ENCODE assay signal across 8 cellular contexts in the genomic region with DNA sequence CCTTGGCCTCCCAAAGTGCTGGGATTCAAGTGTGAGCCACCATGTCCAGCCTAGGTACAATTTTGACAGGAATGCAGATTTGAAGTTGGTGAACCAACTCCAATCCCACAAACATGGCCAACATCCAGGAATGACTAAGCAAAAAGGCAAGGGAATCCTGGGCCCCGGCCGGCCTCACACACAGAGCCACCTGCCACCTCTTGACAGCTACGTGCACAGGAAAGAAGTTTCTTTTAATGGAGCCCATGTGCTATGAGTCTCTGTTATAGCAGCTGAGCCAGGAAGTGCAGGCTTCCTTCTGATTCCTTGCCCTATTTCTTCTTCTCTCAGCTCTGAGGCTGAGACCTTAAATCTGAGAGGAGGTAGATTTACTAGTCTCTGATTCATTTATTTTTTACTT. TPM values are rescaled to one million over a fixed set of nuclear protein-coding genes. Genes with fewer than 3 reads are reported as not detected.
DNase-seq lines count a peak whose midpoint lies in the region; ATAC-seq, FAIRE-seq and TF ChIP-seq lines count a peak whose summit lies in the region.

No MANE protein-coding gene starts in this region.

- peak overlapping the region; percentile 70 for H3K27ac Mint-ChIP-seq in activated T-helper 17 cell treated with anti-CD3 and anti-CD28 coated beads, Interleukin-2, amount 50 U/mL, for 72 hours
- no peak overlapping the region for H3K27ac Mint-ChIP-seq in activated CD4-positive, alpha-beta memory T cell treated with anti-CD3 and anti-CD28 coated beads for 36 hours

- H3K4me3 Mint-ChIP-seq in activated T-helper 17 cell treated with anti-CD3 and anti-CD28 coated beads, Interleukin-2, amount 50 U/mL, for 72 hours: peak overlapping the region; percentile 35
- H3K4me3 Mint-ChIP-seq in activated CD4-positive, alpha-beta memory T cell treated with anti-CD3 and anti-CD28 coated beads for 36 hours: no peak overlapping the region

- intact Hi-C loops in activated CD4-positive, alpha-beta memory T cell treated with anti-CD3 and anti-CD28 coated beads for 36 hours (cut with micrococcal nuclease): no loop called here

- ATAC-seq in HG03066 (IDR thresholded peaks at IDR 0.05; ENCODE audit: low read depth, unreplicated experiment): peak; percentile 14
- ATAC-seq in activated T-helper 17 cell treated with anti-CD3 and anti-CD28 coated beads, Interleukin-2, amount 50 U/mL, for 72 hours (replicated peaks): no peak

- no peak overlapping the region for H2AFZ ChIP-seq in keratinocyte (ENCODE audit: control insufficient read depth, low read length)

- dilution Hi-C loops in keratinocyte (cut with MboI; ENCODE audit: extremely low pct_ligation_motif_present, low sequenced_read_pairs): no loop called here

- CTCF ChIA-PET in activated CD4-positive, alpha-beta memory T cell treated with anti-CD3 and anti-CD28 coated beads for 36 hours (lab: Charles Lee): interaction anchor here (1.1 kb wide), 1 partner anchor 173 kb away, joined by 3 read pairs; no protein-coding TSS in a partner anchor
- CTCF ChIA-PET in GM10248 (lab: Yijun Ruan, JAX): interaction anchor here (1.2 to 1.6 kb wide), 3 partner anchors 44 to 223 kb away, joined by 3 to 5 read pairs (median 5); no protein-coding TSS in a partner anchor

- peaks cover 6% of the 10 kb centered on the region for H3K4me1 Mint-ChIP-seq in activated T-helper 17 cell treated with anti-CD3 and anti-CD28 coated beads, Interleukin-2, amount 50 U/mL, for 72 hours
- peaks cover 6% of the 10 kb centered on the region for H3K4me1 Mint-ChIP-seq in activated CD4-positive, alpha-beta memory T cell treated with anti-CD3 and anti-CD28 coated beads for 36 hours (ENCODE audit: low read depth)

- H3K4me1 ChIP-seq in keratinocyte (ENCODE audit: control insufficient read depth, extremely low read depth, insufficient read depth, low read length): peaks cover 48% of the 10 kb centered on the region

- peak; percentile 44 for FAIRE-seq in keratinocyte (lab: Jason Lieb, UNC)

- H3K27me3 Mint-ChIP-seq in activated T-helper 17 cell treated with anti-CD3 and anti-CD28 coated beads, Interleukin-2, amount 50 U/mL, for 72 hours: no peaks in the 10 kb centered on the region
- H3K27me3 Mint-ChIP-seq in activated CD4-positive, alpha-beta memory T cell treated with anti-CD3 and anti-CD28 coated beads for 36 hours: peaks cover 5% of the 10 kb centered on the region

- no peaks in the 10 kb centered on the region for H3K36me3 Mint-ChIP-seq in activated T-helper 17 cell treated with anti-CD3 and anti-CD28 coated beads, Interleukin-2, amount 50 U/mL, for 72 hours (ENCODE audit: low read depth)
- no peaks in the 10 kb centered on the region for H3K36me3 Mint-ChIP-seq in activated CD4-positive, alpha-beta memory T cell treated with anti-CD3 and anti-CD28 coated beads for 36 hours

- DNase-seq in COLO668 (lab: John Stamatoyannopoulos, UW; ENCODE audit: unreplicated experiment) (peak; percentile 8), keratinocyte (ENCODE audit: low read depth, low spot score) (no peak), GM10248 (ENCODE audit: extremely low spot score) (no peak), islet precursor cell (no peak), CD1c-positive myeloid dendritic cell (ENCODE audit: extremely low spot score) (no peak)
- no peak for DNase-seq in activated CD4-positive, alpha-beta memory T cell treated with anti-CD3 and anti-CD28 coated beads for 36 hours

- POLR2A ChIA-PET in activated CD4-positive, alpha-beta memory T cell treated with anti-CD3 and anti-CD28 coated beads for 36 hours (lab: Charles Lee): interaction anchor here (1.0 kb wide), 1 partner anchor 88 kb away, joined by 3 read pairs; no protein-coding TSS in a partner anchor
- POLR2A ChIA-PET in GM10248 (lab: Yijun Ruan, JAX): no interaction called here

- peaks cover 20% of the 10 kb centered on the region for H3K9me1 ChIP-seq in keratinocyte (ENCODE audit: control insufficient read depth, extremely low read depth, insufficient read depth, low read length)

- H3K27ac ChIP-seq in keratinocyte (ENCODE audit: control insufficient read depth, insufficient read depth, low read length): peak overlapping the region; percentile 70

- no peaks in the 10 kb centered on the region for H3K27me3 ChIP-seq in keratinocyte (ENCODE audit: control insufficient read depth, extremely low read depth, insufficient read depth, low read length)

- H3K36me3 ChIP-seq in keratinocyte (ENCODE audit: control insufficient read depth in 2 of 2, extremely low read depth in 1 of 2, insufficient read depth in 2 of 2, low read length in 2 of 2): peaks cover 29 to 55% of the 10 kb centered on the region in 2 experiments

- peak overlapping the region; percentile 55 for H3K4me2 ChIP-seq in keratinocyte (ENCODE audit: control insufficient read depth, extremely low read depth, insufficient read depth, low read depth, low read length)

- H3K4me3 ChIP-seq in keratinocyte (ENCODE audit: control insufficient read depth in 2 of 3, extremely low read depth in 1 of 3, insufficient read depth in 2 of 3, low read depth in 1 of 3, low read length in 3 of 3): no peak overlapping the region

- H3K79me2 ChIP-seq in keratinocyte (ENCODE audit: control insufficient read depth, insufficient read depth, low read length): peaks cover 54% of the 10 kb centered on the region

- TF ChIP-seq CTCF in keratinocyte (optimal IDR thresholded peaks at IDR 0.05 in 1 of 3, IDR thresholded peaks at IDR 0.05 in 1 of 3, conservative IDR thresholded peaks at IDR 0.05 in 1 of 3; ENCODE audit: extremely low read depth in 1 of 3, insufficient read depth in 2 of 3, low read length in 3 of 3) (no peak), GM10248 (IDR thresholded peaks at IDR 0.05; ENCODE audit: control extremely low read depth, extremely low read depth, low read depth, missing control alignments) (no peak)

- no peaks in the 10 kb centered on the region for H3K9me3 Mint-ChIP-seq in activated T-helper 17 cell treated with anti-CD3 and anti-CD28 coated beads, Interleukin-2, amount 50 U/mL, for 72 hours
- H3K9me3 Mint-ChIP-seq in activated CD4-positive, alpha-beta memory T cell treated with anti-CD3 and anti-CD28 coated beads for 36 hours: no peaks in the 10 kb centered on the region

- no peaks in the 10 kb centered on the region for H3K9me3 ChIP-seq in keratinocyte (ENCODE audit: control insufficient read depth, low read depth, low read length)

- H3K9ac ChIP-seq in keratinocyte (ENCODE audit: control insufficient read depth, extremely low read depth, insufficient read depth, low read length): peak overlapping the region; percentile 42

- H4K20me1 ChIP-seq in keratinocyte (ENCODE audit: control insufficient read depth, extremely low read depth, insufficient read depth, low read length): peaks cover 35% of the 10 kb centered on the region

RNA-seq across cellular contexts. Expression of a gene that starts 8.8 kb away (rescaled TPM):
- not detected for total RNA-seq in activated T-helper 17 cell treated with anti-CD3 and anti-CD28 coated beads, Interleukin-2, amount 50 U/mL, for 72 hours
- polyA plus RNA-seq in keratinocyte: 240 to 475 TPM (median 311 TPM) in 3 replicates
- polyA plus RNA-seq in keratinocyte (2011; ENCODE audit: low read depth): 136 TPM
- polyA plus RNA-seq in keratinocyte (2011; cell fraction: cytosol; rRNA removed): 340 and 375 TPM in 2 replicates
- 382 and 436 TPM in 2 replicates for polyA plus RNA-seq in keratinocyte (2011; cell fraction: nucleus; rRNA removed)
- polyA plus RNA-seq in keratinocyte (2012; ENCODE audit: low replicate concordance): 345 and 384 TPM in 2 replicates
- 209 to 387 TPM (median 321 TPM) in 3 replicates for polyA minus RNA-seq in keratinocyte
- 242 TPM for polyA minus RNA-seq in keratinocyte (2011; cell fraction: cytosol; rRNA and poly(A)+ RNA removed)
- 106 and 129 TPM in 2 replicates for polyA minus RNA-seq in keratinocyte (2011; cell fraction: nucleus; rRNA and poly(A)+ RNA removed)
- total RNA-seq in activated CD4-positive, alpha-beta memory T cell treated with anti-CD3 and anti-CD28 coated beads for 36 hours: not detected

RNA-seq across cellular contexts. Expression of a gene that starts 46.3 kb away (rescaled TPM):
- under 1 TPM; 0.19 to 0.85 TPM for total RNA-seq in activated T-helper 17 cell treated with anti-CD3 and anti-CD28 coated beads, Interleukin-2, amount 50 U/mL, for 72 hours
- polyA plus RNA-seq in keratinocyte: 0.05 to 0.09 TPM (median 0.07 TPM) in 3 replicates
- 0.06 TPM for polyA plus RNA-seq in keratinocyte (2011; ENCODE audit: low read depth)
- polyA plus RNA-seq in keratinocyte (2011; cell fraction: cytosol; rRNA removed): 0.01 and 0.03 TPM in 2 replicates
- polyA plus RNA-seq in keratinocyte (2011; cell fraction: nucleus; rRNA removed): 0.04 and 0.13 TPM in 2 replicates
- 0.15 and 0.17 TPM in 2 replicates for polyA plus RNA-seq in keratinocyte (2012; ENCODE audit: low replicate concordance)
- polyA minus RNA-seq in keratinocyte: 0.03 to 0.10 TPM (median 0.06 TPM) in 3 replicates
- not detected for polyA minus RNA-seq in keratinocyte (2011; cell fraction: cytosol; rRNA and poly(A)+ RNA removed)
- polyA minus RNA-seq in keratinocyte (2011; cell fraction: nucleus; rRNA and poly(A)+ RNA removed): 0.31 TPM in 1 of 2 replicates, not detected in the other
- total RNA-seq in activated CD4-positive, alpha-beta memory T cell treated with anti-CD3 and anti-CD28 coated beads for 36 hours: 1 to 10 TPM; 1.2 to 1.6 TPM
